1 cellular context compared by ENCODE assay signal in the genomic region with DNA sequence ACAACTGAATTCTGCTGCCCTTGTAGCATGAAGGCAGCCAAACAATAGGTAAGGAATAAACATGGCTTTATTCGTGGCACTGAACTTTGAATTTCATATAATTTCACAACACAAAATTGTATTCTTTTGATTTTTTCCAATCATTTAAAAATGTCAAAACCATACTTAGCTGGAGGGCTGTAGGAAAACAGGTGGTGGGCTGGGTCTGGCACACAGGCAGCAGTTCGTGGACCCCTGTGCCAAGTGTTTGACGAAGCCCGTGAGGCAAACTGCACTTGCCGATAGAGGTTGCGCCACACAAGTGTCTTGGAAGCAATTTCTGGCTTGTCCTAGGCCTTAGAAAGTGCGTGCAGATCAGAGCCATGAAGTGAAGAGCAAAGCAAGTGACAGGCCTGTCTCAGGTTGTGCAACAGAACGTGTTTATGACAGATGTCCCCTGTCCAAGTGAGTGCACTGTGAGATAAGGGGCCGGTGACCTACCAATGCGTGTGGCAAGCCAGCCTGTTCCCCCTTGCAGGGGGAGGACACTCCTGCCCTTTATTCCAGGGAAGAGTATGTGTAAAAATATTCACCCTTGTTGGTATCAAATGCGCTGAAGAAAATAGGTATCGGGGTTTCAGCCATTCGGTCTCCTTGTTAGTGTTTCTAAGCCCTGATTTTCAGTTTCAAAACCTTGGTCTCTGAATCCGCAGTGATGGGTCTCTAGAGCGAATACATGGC.
A peak's percentile ranks its signal among the peaks of the same experiment; 100 is the strongest.
TF ChIP-seq lines count a peak whose summit lies in the region.

No MANE protein-coding gene starts in this region.

TF ChIP-seq in K562, 482 proteins besides CTCF, POLR2A, EP300 and RAD21 (continued from another document and continues in another):
- TF ChIP-seq, protein P1, sequence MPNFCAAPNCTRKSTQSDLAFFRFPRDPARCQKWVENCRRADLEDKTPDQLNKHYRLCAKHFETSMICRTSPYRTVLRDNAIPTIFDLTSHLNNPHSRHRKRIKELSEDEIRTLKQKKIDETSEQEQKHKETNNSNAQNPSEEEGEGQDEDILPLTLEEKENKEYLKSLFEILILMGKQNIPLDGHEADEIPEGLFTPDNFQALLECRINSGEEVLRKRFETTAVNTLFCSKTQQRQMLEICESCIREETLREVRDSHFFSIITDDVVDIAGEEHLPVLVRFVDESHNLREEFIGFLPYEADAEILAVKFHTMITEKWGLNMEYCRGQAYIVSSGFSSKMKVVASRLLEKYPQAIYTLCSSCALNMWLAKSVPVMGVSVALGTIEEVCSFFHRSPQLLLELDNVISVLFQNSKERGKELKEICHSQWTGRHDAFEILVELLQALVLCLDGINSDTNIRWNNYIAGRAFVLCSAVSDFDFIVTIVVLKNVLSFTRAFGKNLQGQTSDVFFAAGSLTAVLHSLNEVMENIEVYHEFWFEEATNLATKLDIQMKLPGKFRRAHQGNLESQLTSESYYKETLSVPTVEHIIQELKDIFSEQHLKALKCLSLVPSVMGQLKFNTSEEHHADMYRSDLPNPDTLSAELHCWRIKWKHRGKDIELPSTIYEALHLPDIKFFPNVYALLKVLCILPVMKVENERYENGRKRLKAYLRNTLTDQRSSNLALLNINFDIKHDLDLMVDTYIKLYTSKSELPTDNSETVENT (CRISPR knock-in tag; IDR thresholded peaks at IDR 0.05): no peak
- TF ChIP-seq XRCC3 (IDR thresholded peaks at IDR 0.05) (no peak), EWSR1 (IDR thresholded peaks at IDR 0.05; ENCODE audit: borderline replicate concordance, low read depth, partially characterized antibody) (no peak), HLTF (IDR thresholded peaks at IDR 0.05) (0 out of 2 replicates have a peak, but pooled peaks have one; percentile 13), TARDBP (IDR thresholded peaks at IDR 0.05) (no peak), MYBL2 (IDR thresholded peaks at IDR 0.05; ENCODE audit: low read depth) (no peak), MYBL2 (CRISPR knock-in tag; IDR thresholded peaks at IDR 0.05; ENCODE audit: borderline replicate concordance) (no peak), RBM39 (optimal IDR thresholded peaks at IDR 0.05; ENCODE audit: low read depth, low read length) (no peak), ZNF75A (CRISPR knock-in tag; IDR thresholded peaks at IDR 0.05) (no peak), TBL1XR1 (IDR thresholded peaks at IDR 0.05; ENCODE audit: low read length in 2 of 2) (peak in 1 of 2 experiments; percentile 86; a peak in 2 of 4 replicates), ZNF140 (CRISPR knock-in tag; IDR thresholded peaks at IDR 0.05) (no peak), CHD4 (IDR thresholded peaks at IDR 0.05; ENCODE audit: insufficient read depth, insufficient replicate concordance, low read depth, low read length, poor library complexity, severe bottlenecking) (no peak), GTF2E2 (tag; IDR thresholded peaks at IDR 0.05) (no peak), TAF15 (IDR thresholded peaks at IDR 0.05; ENCODE audit: low read depth, low read length) (no peak), KHSRP (IDR thresholded peaks at IDR 0.05) (no peak), ZKSCAN3 (CRISPR knock-in tag; IDR thresholded peaks at IDR 0.05) (no peak), NFE2L1 (tag; IDR thresholded peaks at IDR 0.05; ENCODE audit: borderline replicate concordance, low read depth) (no peak), SRSF3 (IDR thresholded peaks at IDR 0.05; ENCODE audit: insufficient read depth, low read length) (no peak), SMAD4 (CRISPR knock-in tag; conservative IDR thresholded peaks at IDR 0.05) (peak; percentile 83), POLR2G (IDR thresholded peaks at IDR 0.05; ENCODE audit: low read depth, low read length) (no peak), CTBP1 (IDR thresholded peaks at IDR 0.05; ENCODE audit: borderline replicate concordance) (peak; percentile 17), FOS (IDR thresholded peaks at IDR 0.05; ENCODE audit: extremely low read depth, insufficient read length) (no peak), MED1 (CRISPR knock-in tag; IDR thresholded peaks at IDR 0.05; ENCODE audit: borderline replicate concordance) (no peak), ZEB2 (IDR thresholded peaks at IDR 0.05) (peak; percentile 67; the same call in 1 of the 2 replicates), ZKSCAN8 (CRISPR knock-in tag; IDR thresholded peaks at IDR 0.05) (no peak), MTA2 (IDR thresholded peaks at IDR 0.05; ENCODE audit: low read depth) (peak; percentile 82), TAF7 (tag; IDR thresholded peaks at IDR 0.05) (no peak), ZNF780A (CRISPR knock-in tag; IDR thresholded peaks at IDR 0.05) (no peak), NFYB (IDR thresholded peaks at IDR 0.05; ENCODE audit: extremely low read depth, insufficient read length) (no peak), CEBPB (tag; IDR thresholded peaks at IDR 0.05) (peak; percentile 100)
- TF ChIP-seq, protein P2, sequence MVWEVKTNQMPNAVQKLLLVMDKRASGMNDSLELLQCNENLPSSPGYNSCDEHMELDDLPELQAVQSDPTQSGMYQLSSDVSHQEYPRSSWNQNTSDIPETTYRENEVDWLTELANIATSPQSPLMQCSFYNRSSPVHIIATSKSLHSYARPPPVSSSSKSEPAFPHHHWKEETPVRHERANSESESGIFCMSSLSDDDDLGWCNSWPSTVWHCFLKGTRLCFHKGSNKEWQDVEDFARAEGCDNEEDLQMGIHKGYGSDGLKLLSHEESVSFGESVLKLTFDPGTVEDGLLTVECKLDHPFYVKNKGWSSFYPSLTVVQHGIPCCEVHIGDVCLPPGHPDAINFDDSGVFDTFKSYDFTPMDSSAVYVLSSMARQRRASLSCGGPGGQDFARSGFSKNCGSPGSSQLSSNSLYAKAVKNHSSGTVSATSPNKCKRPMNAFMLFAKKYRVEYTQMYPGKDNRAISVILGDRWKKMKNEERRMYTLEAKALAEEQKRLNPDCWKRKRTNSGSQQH (CRISPR knock-in tag; IDR thresholded peaks at IDR 0.05): no peak
- TF ChIP-seq, protein P3, sequence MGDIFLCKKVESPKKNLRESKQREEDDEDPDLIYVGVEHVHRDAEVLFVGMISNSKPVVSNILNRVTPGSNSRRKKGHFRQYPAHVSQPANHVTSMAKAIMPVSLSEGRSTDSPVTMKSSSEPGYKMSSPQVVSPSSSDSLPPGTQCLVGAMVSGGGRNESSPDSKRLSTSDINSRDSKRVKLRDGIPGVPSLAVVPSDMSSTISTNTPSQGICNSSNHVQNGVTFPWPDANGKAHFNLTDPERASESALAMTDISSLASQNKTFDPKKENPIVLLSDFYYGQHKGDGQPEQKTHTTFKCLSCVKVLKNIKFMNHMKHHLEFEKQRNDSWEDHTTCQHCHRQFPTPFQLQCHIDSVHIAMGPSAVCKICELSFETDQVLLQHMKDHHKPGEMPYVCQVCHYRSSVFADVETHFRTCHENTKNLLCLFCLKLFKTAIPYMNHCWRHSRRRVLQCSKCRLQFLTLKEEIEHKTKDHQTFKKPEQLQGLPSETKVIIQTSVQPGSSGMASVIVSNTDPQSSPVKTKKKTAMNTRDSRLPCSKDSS (IDR thresholded peaks at IDR 0.05; ENCODE audit: low read depth, partially characterized antibody): no peak
- TF ChIP-seq, protein P4, sequence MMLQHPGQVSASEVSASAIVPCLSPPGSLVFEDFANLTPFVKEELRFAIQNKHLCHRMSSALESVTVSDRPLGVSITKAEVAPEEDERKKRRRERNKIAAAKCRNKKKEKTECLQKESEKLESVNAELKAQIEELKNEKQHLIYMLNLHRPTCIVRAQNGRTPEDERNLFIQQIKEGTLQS (IDR thresholded peaks at IDR 0.05): peak; percentile 84
- TF ChIP-seq, protein P4 (CRISPR knock-in tag; conservative IDR thresholded peaks at IDR 0.05): 0 out of 2 replicates have a peak, but pooled peaks have one; percentile 53
- TF ChIP-seq, protein P5, sequence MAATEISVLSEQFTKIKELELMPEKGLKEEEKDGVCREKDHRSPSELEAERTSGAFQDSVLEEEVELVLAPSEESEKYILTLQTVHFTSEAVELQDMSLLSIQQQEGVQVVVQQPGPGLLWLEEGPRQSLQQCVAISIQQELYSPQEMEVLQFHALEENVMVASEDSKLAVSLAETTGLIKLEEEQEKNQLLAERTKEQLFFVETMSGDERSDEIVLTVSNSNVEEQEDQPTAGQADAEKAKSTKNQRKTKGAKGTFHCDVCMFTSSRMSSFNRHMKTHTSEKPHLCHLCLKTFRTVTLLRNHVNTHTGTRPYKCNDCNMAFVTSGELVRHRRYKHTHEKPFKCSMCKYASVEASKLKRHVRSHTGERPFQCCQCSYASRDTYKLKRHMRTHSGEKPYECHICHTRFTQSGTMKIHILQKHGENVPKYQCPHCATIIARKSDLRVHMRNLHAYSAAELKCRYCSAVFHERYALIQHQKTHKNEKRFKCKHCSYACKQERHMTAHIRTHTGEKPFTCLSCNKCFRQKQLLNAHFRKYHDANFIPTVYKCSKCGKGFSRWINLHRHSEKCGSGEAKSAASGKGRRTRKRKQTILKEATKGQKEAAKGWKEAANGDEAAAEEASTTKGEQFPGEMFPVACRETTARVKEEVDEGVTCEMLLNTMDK (IDR thresholded peaks at IDR 0.05; ENCODE audit: borderline replicate concordance, insufficient read depth, low read depth, low read length, poor library complexity, severe bottlenecking): no peak
- TF ChIP-seq, protein P6, sequence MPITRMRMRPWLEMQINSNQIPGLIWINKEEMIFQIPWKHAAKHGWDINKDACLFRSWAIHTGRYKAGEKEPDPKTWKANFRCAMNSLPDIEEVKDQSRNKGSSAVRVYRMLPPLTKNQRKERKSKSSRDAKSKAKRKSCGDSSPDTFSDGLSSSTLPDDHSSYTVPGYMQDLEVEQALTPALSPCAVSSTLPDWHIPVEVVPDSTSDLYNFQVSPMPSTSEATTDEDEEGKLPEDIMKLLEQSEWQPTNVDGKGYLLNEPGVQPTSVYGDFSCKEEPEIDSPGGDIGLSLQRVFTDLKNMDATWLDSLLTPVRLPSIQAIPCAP (CRISPR knock-in tag; IDR thresholded peaks at IDR 0.05; ENCODE audit: borderline replicate concordance): no peak
- TF ChIP-seq, protein P7, sequence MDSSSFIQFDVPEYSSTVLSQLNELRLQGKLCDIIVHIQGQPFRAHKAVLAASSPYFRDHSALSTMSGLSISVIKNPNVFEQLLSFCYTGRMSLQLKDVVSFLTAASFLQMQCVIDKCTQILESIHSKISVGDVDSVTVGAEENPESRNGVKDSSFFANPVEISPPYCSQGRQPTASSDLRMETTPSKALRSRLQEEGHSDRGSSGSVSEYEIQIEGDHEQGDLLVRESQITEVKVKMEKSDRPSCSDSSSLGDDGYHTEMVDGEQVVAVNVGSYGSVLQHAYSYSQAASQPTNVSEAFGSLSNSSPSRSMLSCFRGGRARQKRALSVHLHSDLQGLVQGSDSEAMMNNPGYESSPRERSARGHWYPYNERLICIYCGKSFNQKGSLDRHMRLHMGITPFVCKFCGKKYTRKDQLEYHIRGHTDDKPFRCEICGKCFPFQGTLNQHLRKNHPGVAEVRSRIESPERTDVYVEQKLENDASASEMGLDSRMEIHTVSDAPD (CRISPR knock-in tag; IDR thresholded peaks at IDR 0.05): no peak
- TF ChIP-seq, protein P8, sequence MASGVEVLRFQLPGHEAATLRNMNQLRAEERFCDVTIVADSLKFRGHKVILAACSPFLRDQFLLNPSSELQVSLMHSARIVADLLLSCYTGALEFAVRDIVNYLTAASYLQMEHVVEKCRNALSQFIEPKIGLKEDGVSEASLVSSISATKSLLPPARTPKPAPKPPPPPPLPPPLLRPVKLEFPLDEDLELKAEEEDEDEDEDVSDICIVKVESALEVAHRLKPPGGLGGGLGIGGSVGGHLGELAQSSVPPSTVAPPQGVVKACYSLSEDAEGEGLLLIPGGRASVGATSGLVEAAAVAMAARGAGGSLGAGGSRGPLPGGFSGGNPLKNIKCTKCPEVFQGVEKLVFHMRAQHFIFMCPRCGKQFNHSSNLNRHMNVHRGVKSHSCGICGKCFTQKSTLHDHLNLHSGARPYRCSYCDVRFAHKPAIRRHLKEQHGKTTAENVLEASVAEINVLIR (CRISPR knock-in tag; IDR thresholded peaks at IDR 0.05): peak; percentile 42; the same call in 1 of the 2 replicates
- TF ChIP-seq, protein P9, sequence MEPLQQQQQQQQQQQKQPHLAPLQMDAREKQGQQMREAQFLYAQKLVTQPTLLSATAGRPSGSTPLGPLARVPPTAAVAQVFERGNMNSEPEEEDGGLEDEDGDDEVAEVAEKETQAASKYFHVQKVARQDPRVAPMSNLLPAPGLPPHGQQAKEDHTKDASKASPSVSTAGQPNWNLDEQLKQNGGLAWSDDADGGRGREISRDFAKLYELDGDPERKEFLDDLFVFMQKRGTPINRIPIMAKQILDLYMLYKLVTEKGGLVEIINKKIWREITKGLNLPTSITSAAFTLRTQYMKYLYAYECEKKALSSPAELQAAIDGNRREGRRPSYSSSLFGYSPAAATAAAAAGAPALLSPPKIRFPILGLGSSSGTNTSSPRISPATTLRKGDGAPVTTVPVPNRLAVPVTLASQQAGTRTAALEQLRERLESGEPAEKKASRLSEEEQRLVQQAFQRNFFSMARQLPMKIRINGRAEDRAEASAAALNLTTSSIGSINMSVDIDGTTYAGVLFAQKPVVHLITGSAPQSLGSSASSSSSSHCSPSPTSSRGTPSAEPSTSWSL (CRISPR knock-in tag; IDR thresholded peaks at IDR 0.05; ENCODE audit: borderline replicate concordance): no peak
- TF ChIP-seq, protein P10, sequence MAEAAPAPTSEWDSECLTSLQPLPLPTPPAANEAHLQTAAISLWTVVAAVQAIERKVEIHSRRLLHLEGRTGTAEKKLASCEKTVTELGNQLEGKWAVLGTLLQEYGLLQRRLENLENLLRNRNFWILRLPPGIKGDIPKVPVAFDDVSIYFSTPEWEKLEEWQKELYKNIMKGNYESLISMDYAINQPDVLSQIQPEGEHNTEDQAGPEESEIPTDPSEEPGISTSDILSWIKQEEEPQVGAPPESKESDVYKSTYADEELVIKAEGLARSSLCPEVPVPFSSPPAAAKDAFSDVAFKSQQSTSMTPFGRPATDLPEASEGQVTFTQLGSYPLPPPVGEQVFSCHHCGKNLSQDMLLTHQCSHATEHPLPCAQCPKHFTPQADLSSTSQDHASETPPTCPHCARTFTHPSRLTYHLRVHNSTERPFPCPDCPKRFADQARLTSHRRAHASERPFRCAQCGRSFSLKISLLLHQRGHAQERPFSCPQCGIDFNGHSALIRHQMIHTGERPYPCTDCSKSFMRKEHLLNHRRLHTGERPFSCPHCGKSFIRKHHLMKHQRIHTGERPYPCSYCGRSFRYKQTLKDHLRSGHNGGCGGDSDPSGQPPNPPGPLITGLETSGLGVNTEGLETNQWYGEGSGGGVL (CRISPR knock-in tag; IDR thresholded peaks at IDR 0.05): no peak
- TF ChIP-seq, protein P11, sequence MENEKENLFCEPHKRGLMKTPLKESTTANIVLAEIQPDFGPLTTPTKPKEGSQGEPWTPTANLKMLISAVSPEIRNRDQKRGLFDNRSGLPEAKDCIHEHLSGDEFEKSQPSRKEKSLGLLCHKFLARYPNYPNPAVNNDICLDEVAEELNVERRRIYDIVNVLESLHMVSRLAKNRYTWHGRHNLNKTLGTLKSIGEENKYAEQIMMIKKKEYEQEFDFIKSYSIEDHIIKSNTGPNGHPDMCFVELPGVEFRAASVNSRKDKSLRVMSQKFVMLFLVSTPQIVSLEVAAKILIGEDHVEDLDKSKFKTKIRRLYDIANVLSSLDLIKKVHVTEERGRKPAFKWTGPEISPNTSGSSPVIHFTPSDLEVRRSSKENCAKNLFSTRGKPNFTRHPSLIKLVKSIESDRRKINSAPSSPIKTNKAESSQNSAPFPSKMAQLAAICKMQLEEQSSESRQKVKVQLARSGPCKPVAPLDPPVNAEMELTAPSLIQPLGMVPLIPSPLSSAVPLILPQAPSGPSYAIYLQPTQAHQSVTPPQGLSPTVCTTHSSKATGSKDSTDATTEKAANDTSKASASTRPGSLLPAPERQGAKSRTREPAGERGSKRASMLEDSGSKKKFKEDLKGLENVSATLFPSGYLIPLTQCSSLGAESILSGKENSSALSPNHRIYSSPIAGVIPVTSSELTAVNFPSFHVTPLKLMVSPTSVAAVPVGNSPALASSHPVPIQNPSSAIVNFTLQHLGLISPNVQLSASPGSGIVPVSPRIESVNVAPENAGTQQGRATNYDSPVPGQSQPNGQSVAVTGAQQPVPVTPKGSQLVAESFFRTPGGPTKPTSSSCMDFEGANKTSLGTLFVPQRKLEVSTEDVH (IDR thresholded peaks at IDR 0.05; ENCODE audit: low read depth, partially characterized antibody): no peak
